ENCODE assay signal across 10 cellular contexts in genomic region chr17:43020030-43020621, GRCh38. TPM values are rescaled to one million over a fixed set of nuclear protein-coding genes. Genes with fewer than 3 reads are reported as not detected.
DNase-seq lines count a peak whose midpoint lies in the region; ATAC-seq and TF ChIP-seq lines count a peak whose summit lies in the region.
"Had no signal": no experiment of that assay in that cellular context is flagged by ENCODE, and none has a peak within 500 bp of the region (broad histone marks: within the 10 kb centered on the region; RNA-seq: fewer than 3 reads in every experiment).

No MANE protein-coding gene starts in this region.

- no peak for TF ChIP-seq CTCF in AG04450 (IDR thresholded peaks at IDR 0.05; ENCODE audit: low read depth, low read length)

- peaks cover 0 to 2% (median 0%) of the 10 kb centered on the region in 11 donors for H3K9me3 Mint-ChIP-seq in naive thymus-derived CD4-positive, alpha-beta T cell

- H3K27me3 ChIP-seq in AG04450 (ENCODE audit: control insufficient read depth, insufficient read depth, low read length) = no peaks in the 10 kb centered on the region
- H3K27me3 ChIP-seq in HUES64 (ENCODE audit: insufficient read depth, low read length) = no peaks in the 10 kb centered on the region
- H3K27me3 ChIP-seq in naive thymus-derived CD4-positive, alpha-beta T cell (ENCODE audit: control insufficient read depth in 2 of 2, insufficient read depth in 2 of 2, low read length in 2 of 2) = no peaks in the 10 kb centered on the region

- no peak for DNase-seq in AG04450 (ENCODE audit: low read depth, low spot score)
- DNase-seq in naive thymus-derived CD4-positive, alpha-beta T cell = no peak
- DNase-seq in DMS153 treated with DMSO at 0.1 percent for 48 hours (lab: John Stamatoyannopoulos, UW; ENCODE audit: unreplicated experiment) = no peak
- DNase-seq in stimulated activated CD4-positive, alpha-beta T cell treated with anti-CD3 and anti-CD28 coated beads, Interleukin-12 subunit alpha, Interleukin-12 subunit beta, amount 100 ng/mL, for 4 hours = no peak
- DNase-seq in mucosa of gallbladder (ENCODE audit: low spot score) = no peak
- DNase-seq: hippocampal formation, T1000 had no signal

- intact Hi-C loops in naive thymus-derived CD4-positive, alpha-beta T cell (cut with micrococcal nuclease) = loop anchor here (5.0 to 10.0 kb wide), 4 partner anchors 152 to 828 kb away; partner anchors contain the start of genes GHDC (in 1 of the 2), NBR1 (in 1 of the 2), PLEKHH3 (in 1 of the 2) and TMEM106A (in 1 of the 2)

- peak overlapping the region; percentile 45 to 94 (median 86) for H3K4me3 Mint-ChIP-seq in naive thymus-derived CD4-positive, alpha-beta T cell

- H3K36me3 Mint-ChIP-seq in naive thymus-derived CD4-positive, alpha-beta T cell = peaks cover 0 to 2% (median 0%) of the 10 kb centered on the region in 5 donors

- TF ChIP-seq POLR2A in GM18505 (IDR thresholded peaks at IDR 0.05; ENCODE audit: borderline replicate concordance, extremely low read depth, insufficient read depth, insufficient read length) = no peak

- H3K9ac ChIP-seq in HUES64 (ENCODE audit: low read depth, low read length) = peak overlapping the region; percentile 40; the same call in 1 of the 2 replicates

- peaks cover 16 to 41% (median 36%) of the 10 kb centered on the region in 7 donors for H3K4me1 Mint-ChIP-seq in naive thymus-derived CD4-positive, alpha-beta T cell

- H3K4me3 ChIP-seq in AG04450 (ENCODE audit: low read depth, low read length) = peak overlapping the region; percentile 10
- peak overlapping the region; percentile 96 for H3K4me3 ChIP-seq in HUES64 (ENCODE audit: low read length)
- H3K4me3 ChIP-seq in naive thymus-derived CD4-positive, alpha-beta T cell (ENCODE audit: low read length) = no peak overlapping the region

- H3K4me1 ChIP-seq in HUES64 (ENCODE audit: insufficient read depth, low read length) = peaks cover 17% of the 10 kb centered on the region; the same call in 1 of the 2 replicates
- H3K4me1 ChIP-seq in naive thymus-derived CD4-positive, alpha-beta T cell (ENCODE audit: control insufficient read depth in 2 of 2, insufficient read depth in 2 of 2, low read length in 2 of 2) = peaks cover 19 to 27% of the 10 kb centered on the region in 2 donors

- H3K27ac Mint-ChIP-seq in naive thymus-derived CD4-positive, alpha-beta T cell = peak overlapping the region in 8 of 9 donors; percentile 44 to 87 (median 73)

- H3K27me3 Mint-ChIP-seq in naive thymus-derived CD4-positive, alpha-beta T cell = peaks cover 0 to 10% (median 0%) of the 10 kb centered on the region in 5 donors

- 81% methylated on average over 4 of the region's 6 CpGs for WGBS in HUES64

- POLR2A ChIA-PET in AG04450 (lab: Yijun Ruan, JAX) = interaction anchor here (0.5 to 0.8 kb wide), 3 partner anchors 22 to 152 kb away, joined by 3 to 4 read pairs (median 3); partner anchors contain the start of gene RPL27
- POLR2A ChIA-PET in naive thymus-derived CD4-positive, alpha-beta T cell (lab: Charles Lee) = interaction anchor here (0.7 to 1.8 kb wide), 3 partner anchors 13 to 368 kb away, joined by 3 to 5 read pairs (median 4); no protein-coding TSS in a partner anchor

- ATAC-seq in naive thymus-derived CD4-positive, alpha-beta T cell = no peak
- no peak for ATAC-seq in GM18505 (IDR thresholded peaks at IDR 0.05; ENCODE audit: unreplicated experiment)

- CTCF ChIA-PET in AG04450 (lab: Charles Lee) = no interaction called here
- CTCF ChIA-PET in naive thymus-derived CD4-positive, alpha-beta T cell (lab: Charles Lee) = interaction anchor here (0.6 kb wide), 1 partner anchor 376 kb away, joined by 4 read pairs; no protein-coding TSS in a partner anchor

- H3K27ac ChIP-seq in AG04450 (ENCODE audit: low read depth, low read length) (peak overlapping the region; percentile 11), HUES64 (ENCODE audit: low read depth, low read length) (peak overlapping the region; percentile 56; the same call in 1 of the 2 replicates), cingulate gyrus (ENCODE audit: low read depth, low read length) (peak overlapping the region; percentile 54)
- H3K27ac ChIP-seq in naive thymus-derived CD4-positive, alpha-beta T cell (ENCODE audit: low read depth, low read length) = peak overlapping the region; percentile 18

- H3K9me3 ChIP-seq in AG04450 (ENCODE audit: control insufficient read depth, insufficient read depth, low read length) (no peaks in the 10 kb centered on the region; the same call in 1 of the 2 replicates), HUES64 (ENCODE audit: insufficient read depth, low read depth, low read length) (no peaks in the 10 kb centered on the region)
- no peaks in the 10 kb centered on the region for H3K9me3 ChIP-seq in naive thymus-derived CD4-positive, alpha-beta T cell (ENCODE audit: control insufficient read depth in 2 of 3, low read length in 3 of 3)

- peaks cover 38% of the 10 kb centered on the region for H3K36me3 ChIP-seq in HUES64 (ENCODE audit: insufficient read depth, low read length)
- peaks cover 0 to 11% (median 0%) of the 10 kb centered on the region in 3 experiments for H3K36me3 ChIP-seq in naive thymus-derived CD4-positive, alpha-beta T cell (ENCODE audit: control insufficient read depth in 2 of 3, insufficient read depth in 3 of 3, low read length in 3 of 3)

RNA-seq across cellular contexts. Expression of gene VAT1, which starts 2.1 kb away (rescaled TPM):
- 228 and 236 TPM in 2 replicates for polyA plus RNA-seq in AG04450 (2011; rRNA removed)
- 413 and 536 TPM in 2 replicates for polyA minus RNA-seq in AG04450 (2011; rRNA and poly(A)+ RNA removed)
- 114 TPM for polyA plus RNA-seq in HUES64 (2013, experiment 1 of 2)
- polyA plus RNA-seq in HUES64 (2013, experiment 2 of 2) = 125 TPM
- 10 to 100 TPM; 12.8 to 50.9 (median 34.9) TPM for total RNA-seq in naive thymus-derived CD4-positive, alpha-beta T cell
- 10 to 100 TPM; 34.9 to 52.3 TPM for polyA plus RNA-seq in naive thymus-derived CD4-positive, alpha-beta T cell
- total RNA-seq in mucosa of gallbladder = 122 TPM

RNA-seq across cellular contexts. Expression of gene RND2, which starts 4.9 kb away (rescaled TPM):
- 1.7 and 2.1 TPM in 2 replicates for polyA plus RNA-seq in AG04450 (2011; rRNA removed)
- polyA minus RNA-seq in AG04450 (2011; rRNA and poly(A)+ RNA removed) = 1.1 and 1.3 TPM in 2 replicates
- 28.0 TPM for polyA plus RNA-seq in HUES64 (2013, experiment 1 of 2)
- 30.6 TPM for polyA plus RNA-seq in HUES64 (2013, experiment 2 of 2)
- under 1 TPM in 4 of 5 experiments, not detected in 1; 0.08 to 0.74 (median 0.38) TPM for total RNA-seq in naive thymus-derived CD4-positive, alpha-beta T cell
- polyA plus RNA-seq in naive thymus-derived CD4-positive, alpha-beta T cell = under 1 TPM; 0.15 to 0.33 TPM
- 2.8 TPM for total RNA-seq in mucosa of gallbladder

RNA-seq across cellular contexts. Expression of gene IFI35, which starts 13.5 kb away (rescaled TPM):
- 24.1 and 25.7 TPM in 2 replicates for polyA plus RNA-seq in AG04450 (2011; rRNA removed)
- 15.7 and 24.7 TPM in 2 replicates for polyA minus RNA-seq in AG04450 (2011; rRNA and poly(A)+ RNA removed)
- polyA plus RNA-seq in HUES64 (2013, experiment 1 of 2) = 1.8 TPM
- 1.9 TPM for polyA plus RNA-seq in HUES64 (2013, experiment 2 of 2)
- total RNA-seq in naive thymus-derived CD4-positive, alpha-beta T cell = 100 to 1,000 TPM in 1 of 5 experiments, 10 to 100 TPM in 4; 23.5 to 145 (median 32.1) TPM
- polyA plus RNA-seq in naive thymus-derived CD4-positive, alpha-beta T cell = 10 to 100 TPM; 49.8 to 50.6 TPM
- 27.0 TPM for total RNA-seq in mucosa of gallbladder

RNA-seq across cellular contexts. Expression of gene RPL27, which starts 21.9 kb away (rescaled TPM):
- polyA plus RNA-seq in AG04450 (2011; rRNA removed) = 4,202 and 4,485 TPM in 2 replicates
- 1,483 and 2,105 TPM in 2 replicates for polyA minus RNA-seq in AG04450 (2011; rRNA and poly(A)+ RNA removed)
- polyA plus RNA-seq in HUES64 (2013, experiment 1 of 2) = 2,026 TPM
- polyA plus RNA-seq in HUES64 (2013, experiment 2 of 2) = 1,998 TPM
- 1,000 to 10,000 TPM in 4 of 5 experiments, 100 to 1,000 TPM in 1; 951 to 1,861 (median 1,662) TPM for total RNA-seq in naive thymus-derived CD4-positive, alpha-beta T cell
- polyA plus RNA-seq in naive thymus-derived CD4-positive, alpha-beta T cell = 1,000 to 10,000 TPM; 2,130 to 2,713 TPM
- total RNA-seq in mucosa of gallbladder = 611 TPM

RNA-seq across cellular contexts. Expression of gene RUNDC1, which starts 39.8 kb away (rescaled TPM):
- 8.7 and 9.4 TPM in 2 replicates for polyA plus RNA-seq in AG04450 (2011; rRNA removed)
- 7.4 and 9.2 TPM in 2 replicates for polyA minus RNA-seq in AG04450 (2011; rRNA and poly(A)+ RNA removed)
- 9.1 TPM for polyA plus RNA-seq in HUES64 (2013, experiment 1 of 2)
- 8.1 TPM for polyA plus RNA-seq in HUES64 (2013, experiment 2 of 2)
- total RNA-seq in naive thymus-derived CD4-positive, alpha-beta T cell = 10 to 100 TPM; 12.2 to 21.4 (median 19.4) TPM
- polyA plus RNA-seq in naive thymus-derived CD4-positive, alpha-beta T cell = 10 to 100 TPM; 13.2 to 17.0 TPM
- total RNA-seq in mucosa of gallbladder = 26.0 TPM
